8 cellular contexts compared by ENCODE assay signal in genomic region chr18:3012306-3012919, GRCh38. TPM values are rescaled to one million over a fixed set of nuclear protein-coding genes. Genes with fewer than 3 reads are reported as not detected.
DNase-seq lines count a peak whose midpoint lies in the region; ATAC-seq and TF ChIP-seq lines count a peak whose summit lies in the region.

No MANE protein-coding gene starts in this region.

- H3K4ac ChIP-seq in trophoblast cell (ENCODE audit: low read depth, low read length), result peak overlapping the region; percentile 61

- BruUV-seq in PC-3 (replicated peaks; lab: Mats Ljungman, UMichigan), result no TSS peak

- POLR2A ChIA-PET in PC-3 (lab: Charles Lee; ENCODE audit: unreplicated experiment), result no interaction called here

- peak overlapping the region; percentile 90 for H2BK5ac ChIP-seq in trophoblast cell (ENCODE audit: low read depth, low read length, poor library complexity)

- H3F3A ChIP-seq in PC-3 (ENCODE audit: low read length, unreplicated experiment), result no peaks in the 10 kb centered on the region

- H3K27me3 Mint-ChIP-seq in activated naive CD4-positive, alpha-beta T cell treated with anti-CD3 and anti-CD28 coated beads for 36 hours (ENCODE audit: low read depth), result no peaks in the 10 kb centered on the region

- H2AK5ac ChIP-seq in trophoblast cell (ENCODE audit: low read length), result no peak overlapping the region

- peaks cover 30% of the 10 kb centered on the region for H3K36me3 Mint-ChIP-seq in activated naive CD4-positive, alpha-beta T cell treated with anti-CD3 and anti-CD28 coated beads for 36 hours (ENCODE audit: low read depth)

- H3K4me1 ChIP-seq in PC-3 (ENCODE audit: insufficient read depth, low read length) (peaks cover 44% of the 10 kb centered on the region), trophoblast cell (ENCODE audit: control insufficient read depth in 1 of 2, insufficient read depth in 2 of 2, low read length in 2 of 2) (peaks cover 6 to 9% of the 10 kb centered on the region in 2 experiments)

- H3K4me2 ChIP-seq in PC-3 (ENCODE audit: low read length), result peak overlapping the region; percentile 95
- peak overlapping the region; percentile 83 for H3K4me2 ChIP-seq in trophoblast cell (ENCODE audit: low read length)

- CTCF ChIA-PET in PC-3 (lab: Charles Lee), result no interaction called here
- CTCF ChIA-PET in activated naive CD4-positive, alpha-beta T cell treated with anti-CD3 and anti-CD28 coated beads for 36 hours (lab: Charles Lee), result no interaction called here

- H3K14ac ChIP-seq in trophoblast cell (ENCODE audit: low read length), result peak overlapping the region; percentile 91

- H4K12ac ChIP-seq in trophoblast cell (ENCODE audit: low read depth, low read length), result no peak overlapping the region

- peak overlapping the region; percentile 84 for H4K91ac ChIP-seq in trophoblast cell (ENCODE audit: low read depth, low read length)

- no peak for TF ChIP-seq POLR2A in GM18505 (IDR thresholded peaks at IDR 0.05; ENCODE audit: borderline replicate concordance, extremely low read depth, insufficient read depth, insufficient read length)

- H3K4me3 ChIP-seq in PC-3 (ENCODE audit: low read length) (peak overlapping the region; percentile 84), trophoblast cell (ENCODE audit: low read depth, low read length) (peak overlapping the region; percentile 88)

- peak overlapping the region; percentile 96 for H2BK120ac ChIP-seq in trophoblast cell (ENCODE audit: insufficient read depth, low read length, poor library complexity)

- no peak overlapping the region for H2BK12ac ChIP-seq in trophoblast cell (ENCODE audit: low read length)

- H3K36me3 ChIP-seq in PC-3 (ENCODE audit: low read depth, low read length) (no peaks in the 10 kb centered on the region), trophoblast cell (ENCODE audit: control insufficient read depth in 1 of 2, insufficient read depth in 2 of 2, low read length in 2 of 2) (peaks cover 2 to 4% of the 10 kb centered on the region in 2 experiments)

- H3K27ac ChIP-seq in PC-3 (ENCODE audit: low read length), result no peak overlapping the region
- H3K27ac ChIP-seq in trophoblast cell (ENCODE audit: low read depth, low read length), result peak overlapping the region; percentile 94

- no peaks in the 10 kb centered on the region for H4K20me1 ChIP-seq in PC-3 (ENCODE audit: low read length)

- H3K27ac Mint-ChIP-seq in activated naive CD4-positive, alpha-beta T cell treated with anti-CD3 and anti-CD28 coated beads for 36 hours, result peak overlapping the region; percentile 92

- H2AFZ ChIP-seq in PC-3 (ENCODE audit: low read length) (peak overlapping the region; percentile 78), trophoblast cell (ENCODE audit: insufficient read depth, low read length, poor library complexity) (peak overlapping the region; percentile 50)

- H4K8ac ChIP-seq in trophoblast cell (ENCODE audit: low read depth, low read length), result peak overlapping the region; percentile 90

- WGBS in trophoblast cell (ENCODE audit: extremely low coverage, insufficient coverage, insufficient read length), result no CpG with 5 or more reads among the region's 61 CpGs

- peak; percentile 7 for DNase-seq in PC-3
- DNase-seq in activated naive CD4-positive, alpha-beta T cell treated with anti-CD3 and anti-CD28 coated beads for 36 hours, result peak; percentile 42
- DNase-seq in Right ventricle myocardium superior, result peak; percentile 62
- peak in 1 of 2 donors; percentile 36 for DNase-seq in trophoblast cell
- no peak for DNase-seq in NCI-H2029 (lab: John Stamatoyannopoulos, UW)
- DNase-seq in dedifferentiated amniotic fluid mesenchymal stem cell (ENCODE audit: extremely low spot score), result no peak

- no peaks in the 10 kb centered on the region for H3K9me2 ChIP-seq in PC-3 (replicated peaks; ENCODE audit: low read length)

- intact Hi-C loops in PC-3 (cut with micrococcal nuclease) (loop anchor here (2.0 to 10.0 kb wide), 4 partner anchors 32 to 440 kb away; partner anchors contain the start of genes SMCHD1 and TGIF1), Right ventricle myocardium superior (cut with DNase I) (loop anchor here (5.0 kb wide), 1 partner anchor 35 kb away; no protein-coding TSS in a partner anchor)
- intact Hi-C loops in activated naive CD4-positive, alpha-beta T cell treated with anti-CD3 and anti-CD28 coated beads for 36 hours (cut with micrococcal nuclease), result loop anchor here (2.0 kb wide), 3 partner anchors 40 to 440 kb away; no protein-coding TSS in a partner anchor

- TF ChIP-seq CTCF in PC-3 (conservative IDR thresholded peaks at IDR 0.05; ENCODE audit: low read depth, low read length), result no peak

- peak overlapping the region; percentile 52 for H3K9ac ChIP-seq in PC-3 (ENCODE audit: low read length)
- H3K9ac ChIP-seq in trophoblast cell (ENCODE audit: low read length), result peak overlapping the region; percentile 82

- H3K9me3 Mint-ChIP-seq in activated naive CD4-positive, alpha-beta T cell treated with anti-CD3 and anti-CD28 coated beads for 36 hours, result no peaks in the 10 kb centered on the region

- peak; percentile 38 for ATAC-seq in GM18505 (IDR thresholded peaks at IDR 0.05; ENCODE audit: unreplicated experiment)
- ATAC-seq in HG02870 (IDR thresholded peaks at IDR 0.05; ENCODE audit: unreplicated experiment), result peak; percentile 29
- ATAC-seq in PC-3, result peak; percentile 10
- ATAC-seq in Right ventricle myocardium superior (ENCODE audit: poor library complexity), result peak; percentile 53

- H3K4me3 Mint-ChIP-seq in activated naive CD4-positive, alpha-beta T cell treated with anti-CD3 and anti-CD28 coated beads for 36 hours, result peak overlapping the region; percentile 84

- peak overlapping the region; percentile 86 for H3K18ac ChIP-seq in trophoblast cell (ENCODE audit: low read length)

- no peaks in the 10 kb centered on the region for H3K27me3 ChIP-seq in PC-3 (ENCODE audit: low read length)
- H3K27me3 ChIP-seq in trophoblast cell (ENCODE audit: insufficient read depth, low read length), result no peaks in the 10 kb centered on the region

- peaks cover 37% of the 10 kb centered on the region for H3K79me2 ChIP-seq in PC-3 (ENCODE audit: low read length)
- peaks cover 5% of the 10 kb centered on the region for H3K79me2 ChIP-seq in trophoblast cell (ENCODE audit: control insufficient read depth, insufficient read depth, low read length, poor library complexity)

- peaks cover 69% of the 10 kb centered on the region for H3K4me1 Mint-ChIP-seq in activated naive CD4-positive, alpha-beta T cell treated with anti-CD3 and anti-CD28 coated beads for 36 hours (ENCODE audit: low read depth)

- peaks cover 9% of the 10 kb centered on the region for H3K79me1 ChIP-seq in trophoblast cell (ENCODE audit: low read length)

- H3K9me3 ChIP-seq in PC-3 (ENCODE audit: low read length) (no peaks in the 10 kb centered on the region), trophoblast cell (ENCODE audit: insufficient read depth, low read depth, low read length) (no peaks in the 10 kb centered on the region)

- no peak overlapping the region for H3K23ac ChIP-seq in trophoblast cell (ENCODE audit: low read length)

RNA-seq across cellular contexts. Expression of gene LPIN2, which starts 0.5 kb away (rescaled TPM):
- total RNA-seq in PC-3 (2014; rRNA removed) (9.8 and 10.7 TPM in 2 replicates), Right ventricle myocardium superior (10.4 TPM)
- total RNA-seq in activated naive CD4-positive, alpha-beta T cell treated with anti-CD3 and anti-CD28 coated beads for 36 hours, result 10 to 100 TPM; 62.4 to 65.7 TPM
- polyA plus RNA-seq in trophoblast cell (2013), result 15.7 and 16.3 TPM in 2 replicates

Comparison
In these comparisons a context has a peak if more than half of its experiments do, and no peak if none do; other contexts are left out.
1. DNase-seq: peak in PC-3 (single experiment), activated naive CD4-positive, alpha-beta T cell treated with anti-CD3 and anti-CD28 coated beads for 36 hours (single experiment) and Right ventricle myocardium superior (single experiment); none in NCI-H2029 (single experiment) and dedifferentiated amniotic fluid mesenchymal stem cell (single experiment).
2. Peak in every context shown above with its lines, with median percentiles within 50 percentile points of each other: ATAC-seq.